Comparison of ENCODE assay signal across 1 cellular context in genomic region chr9:129885670-129886106, GRCh38.
A peak's percentile ranks its signal among the peaks of the same experiment; 100 is the strongest.
TF ChIP-seq lines count a peak whose summit lies in the region.

No MANE protein-coding gene starts in this region.

TF ChIP-seq in HepG2, 621 proteins besides CTCF, POLR2A, EP300 and RAD21 (continued from another document and continues in another):
- no peak for TF ChIP-seq PBX2 (CRISPR knock-in tag; IDR thresholded peaks at IDR 0.05)
- peak; percentile 72 for TF ChIP-seq YY1 (IDR thresholded peaks at IDR 0.05; ENCODE audit: insufficient read depth, insufficient replicate concordance, low read depth, low read length)
- TF ChIP-seq ZNF639 (CRISPR knock-in tag; conservative IDR thresholded peaks at IDR 0.05), result no peak
- peak; percentile 42 for TF ChIP-seq MAX (IDR thresholded peaks at IDR 0.05)
- no peak for TF ChIP-seq ZNF367 (CRISPR knock-in tag; IDR thresholded peaks at IDR 0.05; ENCODE audit: borderline replicate concordance)
- TF ChIP-seq YEATS2 (CRISPR knock-in tag; IDR thresholded peaks at IDR 0.05; ENCODE audit: borderline replicate concordance), result no peak
- TF ChIP-seq FOXK1 (CRISPR knock-in tag; IDR thresholded peaks at IDR 0.05; ENCODE audit: borderline replicate concordance, low read depth), result 0 out of 2 replicates have a peak, but pooled peaks have one; percentile 36
- TF ChIP-seq MXD4 (CRISPR knock-in tag; IDR thresholded peaks at IDR 0.05), result no peak
- TF ChIP-seq SOX6 (IDR thresholded peaks at IDR 0.05), result no peak
- TF ChIP-seq SOX6 (CRISPR knock-in tag; IDR thresholded peaks at IDR 0.05), result peak; percentile 47
- 0 out of 2 replicates have a peak, but pooled peaks have one; percentile 56 for TF ChIP-seq ZNF761 (CRISPR knock-in tag; conservative IDR thresholded peaks at IDR 0.05)
- TF ChIP-seq NCOR1 (IDR thresholded peaks at IDR 0.05; ENCODE audit: borderline replicate concordance, low read length), result no peak
- TF ChIP-seq NONO (IDR thresholded peaks at IDR 0.05), result no peak
- peak; percentile 70; the same call in 1 of the 2 replicates for TF ChIP-seq NONO (CRISPR knock-in tag; conservative IDR thresholded peaks at IDR 0.05)
- TF ChIP-seq ZNF318 (CRISPR knock-in tag; IDR thresholded peaks at IDR 0.05), result no peak
- 0 out of 2 replicates have a peak, but pooled peaks have one; percentile 32 for TF ChIP-seq KAT7 (CRISPR knock-in tag; IDR thresholded peaks at IDR 0.05; ENCODE audit: borderline replicate concordance)
- no peak for TF ChIP-seq TFE3 (CRISPR knock-in tag; IDR thresholded peaks at IDR 0.05)
- TF ChIP-seq ZBTB40 (IDR thresholded peaks at IDR 0.05), result no peak
- TF ChIP-seq ZBTB40 (CRISPR knock-in tag; IDR thresholded peaks at IDR 0.05), result no peak
- TF ChIP-seq, protein P1, sequence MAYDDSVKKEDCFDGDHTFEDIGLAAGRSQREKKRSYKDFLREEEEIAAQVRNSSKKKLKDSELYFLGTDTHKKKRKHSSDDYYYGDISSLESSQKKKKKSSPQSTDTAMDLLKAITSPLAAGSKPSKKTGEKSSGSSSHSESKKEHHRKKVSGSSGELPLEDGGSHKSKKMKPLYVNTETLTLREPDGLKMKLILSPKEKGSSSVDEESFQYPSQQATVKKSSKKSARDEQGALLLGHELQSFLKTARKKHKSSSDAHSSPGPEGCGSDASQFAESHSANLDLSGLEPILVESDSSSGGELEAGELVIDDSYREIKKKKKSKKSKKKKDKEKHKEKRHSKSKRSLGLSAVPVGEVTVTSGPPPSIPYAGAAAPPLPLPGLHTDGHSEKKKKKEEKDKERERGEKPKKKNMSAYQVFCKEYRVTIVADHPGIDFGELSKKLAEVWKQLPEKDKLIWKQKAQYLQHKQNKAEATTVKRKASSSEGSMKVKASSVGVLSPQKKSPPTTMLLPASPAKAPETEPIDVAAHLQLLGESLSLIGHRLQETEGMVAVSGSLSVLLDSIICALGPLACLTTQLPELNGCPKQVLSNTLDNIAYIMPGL (CRISPR knock-in tag; IDR thresholded peaks at IDR 0.05; ENCODE audit: borderline replicate concordance in 1 of 2, low read depth in 1 of 2), result peak; percentile 90 to 96
- TF ChIP-seq, protein P2, sequence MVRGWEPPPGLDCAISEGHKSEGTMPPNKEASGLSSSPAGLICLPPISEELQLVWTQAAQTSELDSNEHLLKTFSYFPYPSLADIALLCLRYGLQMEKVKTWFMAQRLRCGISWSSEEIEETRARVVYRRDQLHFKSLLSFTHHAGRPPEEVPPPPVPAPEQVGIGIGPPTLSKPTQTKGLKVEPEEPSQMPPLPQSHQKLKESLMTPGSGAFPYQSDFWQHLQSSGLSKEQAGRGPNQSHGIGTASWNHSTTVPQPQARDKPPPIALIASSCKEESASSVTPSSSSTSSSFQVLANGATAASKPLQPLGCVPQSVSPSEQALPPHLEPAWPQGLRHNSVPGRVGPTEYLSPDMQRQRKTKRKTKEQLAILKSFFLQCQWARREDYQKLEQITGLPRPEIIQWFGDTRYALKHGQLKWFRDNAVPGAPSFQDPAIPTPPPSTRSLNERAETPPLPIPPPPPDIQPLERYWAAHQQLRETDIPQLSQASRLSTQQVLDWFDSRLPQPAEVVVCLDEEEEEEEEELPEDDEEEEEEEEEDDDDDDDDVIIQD (CRISPR knock-in tag; IDR thresholded peaks at IDR 0.05; ENCODE audit: low read depth), result 0 out of 2 replicates have a peak, but pooled peaks have one; percentile 31
- TF ChIP-seq, protein P3, sequence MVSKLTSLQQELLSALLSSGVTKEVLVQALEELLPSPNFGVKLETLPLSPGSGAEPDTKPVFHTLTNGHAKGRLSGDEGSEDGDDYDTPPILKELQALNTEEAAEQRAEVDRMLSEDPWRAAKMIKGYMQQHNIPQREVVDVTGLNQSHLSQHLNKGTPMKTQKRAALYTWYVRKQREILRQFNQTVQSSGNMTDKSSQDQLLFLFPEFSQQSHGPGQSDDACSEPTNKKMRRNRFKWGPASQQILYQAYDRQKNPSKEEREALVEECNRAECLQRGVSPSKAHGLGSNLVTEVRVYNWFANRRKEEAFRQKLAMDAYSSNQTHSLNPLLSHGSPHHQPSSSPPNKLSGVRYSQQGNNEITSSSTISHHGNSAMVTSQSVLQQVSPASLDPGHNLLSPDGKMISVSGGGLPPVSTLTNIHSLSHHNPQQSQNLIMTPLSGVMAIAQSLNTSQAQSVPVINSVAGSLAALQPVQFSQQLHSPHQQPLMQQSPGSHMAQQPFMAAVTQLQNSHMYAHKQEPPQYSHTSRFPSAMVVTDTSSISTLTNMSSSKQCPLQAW (CRISPR knock-in tag; IDR thresholded peaks at IDR 0.05), result peak; percentile 70; the same call in 1 of the 2 replicates
